11 cellular contexts compared by ENCODE assay signal in genomic region chr3:50620420-50620819, GRCh38. TPM values are rescaled to one million over a fixed set of nuclear protein-coding genes. Genes with fewer than 3 reads are reported as not detected.
A peak's percentile ranks its signal among the peaks of the same experiment; 100 is the strongest.
DNase-seq lines count a peak whose midpoint lies in the region.
"Had no signal": no experiment of that assay in that cellular context is flagged by ENCODE, and none has a peak within 500 bp of the region (broad histone marks: within the 10 kb centered on the region; RNA-seq: fewer than 3 reads in every experiment).

No MANE protein-coding gene starts in this region.

- H3K4me1 Mint-ChIP-seq in activated CD4-positive, alpha-beta T cell treated with anti-CD3 and anti-CD28 coated beads, Interleukin-2, amount 10 ng/mL, durations not matched to agents 24 days and 14 days, result peaks cover 76% of the 10 kb centered on the region

- no peak overlapping the region for H3K9ac ChIP-seq in duodenal mucosa (ENCODE audit: low read depth in 1 of 2, low read length in 2 of 2)
- peak overlapping the region; percentile 4 to 40 (median 28) for H3K9ac ChIP-seq in skeletal muscle tissue (ENCODE audit: low read depth in 1 of 3, low read length in 3 of 3)

- H3K9me3 Mint-ChIP-seq in activated CD4-positive, alpha-beta T cell treated with anti-CD3 and anti-CD28 coated beads, Interleukin-2, amount 10 ng/mL, durations not matched to agents 24 days and 14 days, result no peaks in the 10 kb centered on the region

- DNase-seq in activated CD4-positive, alpha-beta T cell treated with anti-CD3 and anti-CD28 coated beads, Interleukin-2, amount 10 ng/mL, durations not matched to agents 24 days and 14 days, result peak; percentile 72
- no peak for DNase-seq in activated CD4-positive, alpha-beta T cell treated with anti-CD3 and anti-CD28 coated beads for 1 hour
- peak; percentile 44 for DNase-seq in RPMI7951 (ENCODE audit: low read depth)
- DNase-seq in COLO829 (ENCODE audit: low spot score), result no peak
- no peak for DNase-seq in amniotic stem cell (lab: John Stamatoyannopoulos, UW)
- DNase-seq in SW480 (ENCODE audit: low spot score), result no peak
- DNase-seq: 8988T had no signal

- H3K4me1 ChIP-seq in duodenal mucosa (ENCODE audit: control insufficient read depth in 1 of 2, insufficient read depth in 2 of 2, low read length in 2 of 2) (peaks cover 40 to 56% of the 10 kb centered on the region in 2 donors), skeletal muscle tissue (ENCODE audit: control insufficient read depth in 3 of 3, insufficient read depth in 3 of 3, low read length in 3 of 3) (peaks cover 66 to 91% (median 75%) of the 10 kb centered on the region in 3 donors)

- peak overlapping the region; percentile 91 for H3K4me3 Mint-ChIP-seq in activated CD4-positive, alpha-beta T cell treated with anti-CD3 and anti-CD28 coated beads, Interleukin-2, amount 10 ng/mL, durations not matched to agents 24 days and 14 days

- peak overlapping the region; percentile 88 for H3K27ac Mint-ChIP-seq in activated CD4-positive, alpha-beta T cell treated with anti-CD3 and anti-CD28 coated beads, Interleukin-2, amount 10 ng/mL, durations not matched to agents 24 days and 14 days

- peak overlapping the region; percentile 17 to 29 for H3K4me3 ChIP-seq in duodenal mucosa (ENCODE audit: low read depth in 1 of 2, low read length in 2 of 2)
- H3K4me3 ChIP-seq in skeletal muscle tissue (ENCODE audit: low read length in 3 of 3), result peak overlapping the region in 2 of 3 donors; percentile 29 to 41
- H3K4me3 ChIP-seq: SK-N-MC, thoracic aorta had no signal

- H3K27ac ChIP-seq in duodenal mucosa (ENCODE audit: low read depth, low read length) (no peak overlapping the region), skeletal muscle tissue (ENCODE audit: low read depth, low read length) (peak overlapping the region; percentile 97)
- H3K27ac ChIP-seq: SK-N-MC, thoracic aorta had no signal

- H3K36me3 Mint-ChIP-seq in activated CD4-positive, alpha-beta T cell treated with anti-CD3 and anti-CD28 coated beads, Interleukin-2, amount 10 ng/mL, durations not matched to agents 24 days and 14 days (ENCODE audit: low read depth), result peaks cover 65% of the 10 kb centered on the region

- H3K27me3 Mint-ChIP-seq in activated CD4-positive, alpha-beta T cell treated with anti-CD3 and anti-CD28 coated beads, Interleukin-2, amount 10 ng/mL, durations not matched to agents 24 days and 14 days, result no peaks in the 10 kb centered on the region

- no peaks in the 10 kb centered on the region for H3K27me3 ChIP-seq in duodenal mucosa (ENCODE audit: control insufficient read depth in 1 of 2, insufficient read depth in 2 of 2, low read length in 2 of 2)
- H3K27me3 ChIP-seq in skeletal muscle tissue (ENCODE audit: control insufficient read depth in 3 of 3, insufficient read depth in 3 of 3, low read length in 3 of 3), result no peaks in the 10 kb centered on the region

- intact Hi-C loops in activated CD4-positive, alpha-beta T cell treated with anti-CD3 and anti-CD28 coated beads, Interleukin-2, amount 10 ng/mL, durations not matched to agents 24 days and 14 days (cut with micrococcal nuclease), result no loop called here

- H3K9me3 ChIP-seq in duodenal mucosa (ENCODE audit: control insufficient read depth in 1 of 2, low read length in 2 of 2), result no peaks in the 10 kb centered on the region
- no peaks in the 10 kb centered on the region for H3K9me3 ChIP-seq in skeletal muscle tissue (ENCODE audit: control insufficient read depth in 3 of 3, low read length in 3 of 3)
- H3K9me3 ChIP-seq: thoracic aorta had no signal

- H3K36me3 ChIP-seq in duodenal mucosa (ENCODE audit: control insufficient read depth in 1 of 2, insufficient read depth in 2 of 2, low read length in 2 of 2), result peaks cover 5 to 9% of the 10 kb centered on the region in 2 donors
- H3K36me3 ChIP-seq in skeletal muscle tissue (ENCODE audit: control insufficient read depth in 3 of 3, insufficient read depth in 3 of 3, low read length in 3 of 3), result peaks cover 2 to 4% (median 4%) of the 10 kb centered on the region in 3 donors
- H3K36me3 ChIP-seq: thoracic aorta had no signal

RNA-seq across cellular contexts. Expression of gene MAPKAPK3, which starts 3.5 kb away (rescaled TPM):
- total RNA-seq in activated CD4-positive, alpha-beta T cell treated with anti-CD3 and anti-CD28 coated beads, Interleukin-2, amount 10 ng/mL, durations not matched to agents 24 days and 14 days, result 199 and 207 TPM in 2 replicates
- 65.7 and 75.5 TPM in 2 replicates for total RNA-seq in RPMI7951 (2014; rRNA removed; shearing (Covaris generic))
- total RNA-seq in skeletal muscle tissue, result 20.9 TPM

RNA-seq across cellular contexts. Expression of gene CISH, which starts 8.8 kb away (rescaled TPM):
- 359 and 361 TPM in 2 replicates for total RNA-seq in activated CD4-positive, alpha-beta T cell treated with anti-CD3 and anti-CD28 coated beads, Interleukin-2, amount 10 ng/mL, durations not matched to agents 24 days and 14 days
- 1.1 and 1.8 TPM in 2 replicates for total RNA-seq in RPMI7951 (2014; rRNA removed; shearing (Covaris generic))
- 4.7 TPM for total RNA-seq in skeletal muscle tissue

RNA-seq across cellular contexts. Expression of gene HEMK1, which starts 51.1 kb away (rescaled TPM):
- total RNA-seq in activated CD4-positive, alpha-beta T cell treated with anti-CD3 and anti-CD28 coated beads, Interleukin-2, amount 10 ng/mL, durations not matched to agents 24 days and 14 days, result 62.9 and 66.0 TPM in 2 replicates
- 8.8 and 12.8 TPM in 2 replicates for total RNA-seq in RPMI7951 (2014; rRNA removed; shearing (Covaris generic))
- total RNA-seq in skeletal muscle tissue, result 7.8 TPM

RNA-seq across cellular contexts. Expression of gene C3orf18, which starts 52.9 kb away (rescaled TPM):
- total RNA-seq in activated CD4-positive, alpha-beta T cell treated with anti-CD3 and anti-CD28 coated beads, Interleukin-2, amount 10 ng/mL, durations not matched to agents 24 days and 14 days, result 32.6 and 35.4 TPM in 2 replicates
- 15.5 and 16.0 TPM in 2 replicates for total RNA-seq in RPMI7951 (2014; rRNA removed; shearing (Covaris generic))
- total RNA-seq in skeletal muscle tissue, result 11.5 TPM

RNA-seq across cellular contexts. Expression of gene DOCK3, which starts 54.3 kb away (rescaled TPM):
- 1.7 and 1.8 TPM in 2 replicates for total RNA-seq in activated CD4-positive, alpha-beta T cell treated with anti-CD3 and anti-CD28 coated beads, Interleukin-2, amount 10 ng/mL, durations not matched to agents 24 days and 14 days
- total RNA-seq in RPMI7951 (2014; rRNA removed; shearing (Covaris generic)), result 0.10 and 0.12 TPM in 2 replicates
- total RNA-seq in skeletal muscle tissue, result 0.52 TPM

Comparison
In these comparisons a context has a peak if more than half of its experiments do, and no peak if none do; other contexts are left out.
1. DNase-seq: peak in activated CD4-positive, alpha-beta T cell treated with anti-CD3 and anti-CD28 coated beads, Interleukin-2, amount 10 ng/mL, durations not matched to agents 24 days and 14 days (single experiment) and RPMI7951 (single experiment); none in activated CD4-positive, alpha-beta T cell treated with anti-CD3 and anti-CD28 coated beads for 1 hour (single experiment), COLO829 (single experiment), amniotic stem cell (single experiment) and SW480 (single experiment).
2. H3K9ac ChIP-seq: peak in skeletal muscle tissue (3 of 3); none in duodenal mucosa (0 of 2).
3. RNA of gene CISH, which starts 8.8 kb away (total RNA-seq): 359 to 361 TPM in activated CD4-positive, alpha-beta T cell treated with anti-CD3 and anti-CD28 coated beads, Interleukin-2, amount 10 ng/mL, durations not matched to agents 24 days and 14 days; 4.7 TPM in skeletal muscle tissue (single experiment) and 1.1 to 1.8 TPM in RPMI7951; every median in the first group is over 10 times any median in the second.